In the genomic region with DNA sequence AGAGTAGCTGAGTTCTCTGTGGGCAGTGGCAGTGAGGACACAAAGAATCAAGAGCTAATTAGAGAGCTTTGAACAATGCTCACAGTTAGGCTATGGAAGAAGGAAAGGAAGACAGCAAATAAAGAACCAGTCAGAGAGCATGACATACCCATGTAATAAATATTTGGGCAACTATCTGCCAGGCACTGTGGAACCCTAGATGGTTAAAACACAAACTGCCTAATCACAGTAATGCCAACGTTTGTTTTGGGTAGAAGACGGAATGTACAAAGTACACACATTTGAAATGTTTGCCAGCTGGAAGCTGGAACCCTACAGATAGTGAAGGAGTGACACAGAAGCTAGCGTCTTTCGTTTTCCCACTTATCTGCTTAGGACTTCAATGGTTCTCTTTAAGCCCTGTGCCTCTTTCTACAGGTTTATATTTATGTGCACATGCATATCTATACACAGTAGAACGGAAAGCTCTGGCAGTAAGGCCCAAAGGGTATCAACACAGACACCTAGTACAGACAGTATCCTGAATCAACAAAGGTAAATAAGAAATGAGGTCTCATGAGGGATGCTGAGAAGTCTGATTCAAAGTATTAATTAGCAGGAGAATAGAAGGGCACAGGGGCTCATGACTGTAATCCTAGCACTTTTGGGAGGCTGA, we compare ENCODE assay signal across 12 cellular contexts. TPM values are rescaled to one million over a fixed set of nuclear protein-coding genes. Genes with fewer than 3 reads are reported as not detected.
DNase-seq lines count a peak whose midpoint lies in the region; ATAC-seq and TF ChIP-seq lines count a peak whose summit lies in the region.
"Had no signal": no experiment of that assay in that cellular context is flagged by ENCODE, and none has a peak within 500 bp of the region (broad histone marks: within the 10 kb centered on the region; RNA-seq: fewer than 3 reads in every experiment).

No MANE protein-coding gene starts in this region.

- H2AFZ ChIP-seq in fibroblast of lung (ENCODE audit: low read length), result no peak overlapping the region

- no peak overlapping the region for H3K4me3 Mint-ChIP-seq in nephron progenitor cell
- H3K4me3 Mint-ChIP-seq: activated CD4-positive, alpha-beta T cell treated with anti-CD3 and anti-CD28 coated beads for 36 hours had no signal

- DNase-seq in Right ventricle myocardium superior (no peak), right atrium auricular region (ENCODE audit: low spot score) (no peak), fibroblast of lung (ENCODE audit: low read depth in 2 of 2) (peak in 1 of 2 donors; percentile 18), nephron progenitor cell (no peak), upper lobe of left lung (no peak)
- DNase-seq: activated CD4-positive, alpha-beta T cell treated with anti-CD3 and anti-CD28 coated beads for 36 hours; activated effector memory CD4-positive, alpha-beta T cell treated with Interleukin-2 at 50 U/mL for 16 hours; kidney had no signal

- H3K79me2 ChIP-seq in fibroblast of lung (ENCODE audit: control insufficient read depth, insufficient read depth, low read length), result peaks cover 22% of the 10 kb centered on the region

- peaks cover 0 to 7% of the 10 kb centered on the region in 2 donors for H3K4me1 ChIP-seq in right atrium auricular region
- H3K4me1 ChIP-seq in fibroblast of lung (ENCODE audit: control insufficient read depth, extremely low read depth, insufficient read depth, low read length), result peaks cover 4% of the 10 kb centered on the region
- peaks cover 0 to 9% (median 2%) of the 10 kb centered on the region in 4 donors for H3K4me1 ChIP-seq in upper lobe of left lung

- peak overlapping the region; percentile 6 for H3K27ac Mint-ChIP-seq in nephron progenitor cell
- H3K27ac Mint-ChIP-seq: activated CD4-positive, alpha-beta T cell treated with anti-CD3 and anti-CD28 coated beads for 36 hours had no signal

- H3K4me2 ChIP-seq in fibroblast of lung (ENCODE audit: extremely low read depth, insufficient read depth, low read length), result no peak overlapping the region

- no peaks in the 10 kb centered on the region for H3K9me3 ChIP-seq in right atrium auricular region
- H3K9me3 ChIP-seq in fibroblast of lung (ENCODE audit: control insufficient read depth, insufficient read depth, low read depth, low read length), result no peaks in the 10 kb centered on the region
- H3K9me3 ChIP-seq in upper lobe of left lung, result no peaks in the 10 kb centered on the region

- TF ChIP-seq EP300 in upper lobe of left lung (IDR thresholded peaks at IDR 0.05), result peak in 1 of 4 donors; percentile 37

- H3K27me3 Mint-ChIP-seq in nephron progenitor cell (ENCODE audit: low read depth, poor library complexity), result peaks cover 3% of the 10 kb centered on the region
- H3K27me3 Mint-ChIP-seq: activated CD4-positive, alpha-beta T cell treated with anti-CD3 and anti-CD28 coated beads for 36 hours had no signal

- H3K9me3 Mint-ChIP-seq in nephron progenitor cell, result peaks cover 19% of the 10 kb centered on the region

- H3K27ac ChIP-seq in right atrium auricular region (peak overlapping the region in 1 of 2 donors; percentile 71), fibroblast of lung (ENCODE audit: insufficient read depth, low read length) (peak overlapping the region; percentile 38), upper lobe of left lung (peak overlapping the region in 1 of 4 donors; percentile 31)
- H3K27ac ChIP-seq: cardiac muscle cell had no signal

- H3K27me3 ChIP-seq in right atrium auricular region (no peaks in the 10 kb centered on the region), fibroblast of lung (ENCODE audit: control insufficient read depth, insufficient read depth, low read length) (no peaks in the 10 kb centered on the region), upper lobe of left lung (no peaks in the 10 kb centered on the region)
- H3K27me3 ChIP-seq: cardiac muscle cell had no signal

- H3K4me1 Mint-ChIP-seq in nephron progenitor cell, result no peaks in the 10 kb centered on the region

- 64 to 65% methylated on average over 5 of the region's 5 CpGs for WGBS in upper lobe of left lung, 2 donors

- TF ChIP-seq POLR2A in upper lobe of left lung (IDR thresholded peaks at IDR 0.05), result no peak

- peak; percentile 82 for ATAC-seq in Right ventricle myocardium superior (ENCODE audit: poor library complexity)
- peak; percentile 12 to 51 for ATAC-seq in upper lobe of left lung (ENCODE audit: low FRiP score in 2 of 2)
- no peak for ATAC-seq in HG02763 (IDR thresholded peaks at IDR 0.05; ENCODE audit: unreplicated experiment)
- no peak for ATAC-seq in HG03135 (IDR thresholded peaks at IDR 0.05; ENCODE audit: unreplicated experiment)
- no peak for ATAC-seq in HG02885 (IDR thresholded peaks at IDR 0.05; ENCODE audit: poor library complexity, unreplicated experiment)
- ATAC-seq: activated CD4-positive, alpha-beta T cell treated with anti-CD3 and anti-CD28 coated beads for 36 hours had no signal

- TF ChIP-seq CTCF in right atrium auricular region (IDR thresholded peaks at IDR 0.05), result no peak
- no peak for TF ChIP-seq CTCF in fibroblast of lung (conservative IDR thresholded peaks at IDR 0.05 in 1 of 2, IDR thresholded peaks at IDR 0.05 in 1 of 2; ENCODE audit: low read depth in 1 of 2, low read length in 2 of 2)
- TF ChIP-seq CTCF in nephron progenitor cell (IDR thresholded peaks at IDR 0.05), result no peak
- TF ChIP-seq CTCF in upper lobe of left lung (IDR thresholded peaks at IDR 0.05), result no peak

- H3K36me3 Mint-ChIP-seq in nephron progenitor cell (ENCODE audit: low read depth), result peaks cover 64% of the 10 kb centered on the region

- H3K36me3 ChIP-seq in right atrium auricular region (no peaks in the 10 kb centered on the region), fibroblast of lung (ENCODE audit: control insufficient read depth, insufficient read depth, low read length) (peaks cover 3% of the 10 kb centered on the region), upper lobe of left lung (peaks cover 0 to 19% (median 0%) of the 10 kb centered on the region in 4 donors)

- no peak overlapping the region for H3K4me3 ChIP-seq in right atrium auricular region
- H3K4me3 ChIP-seq in fibroblast of lung (replicated peaks in 1 of 4; ENCODE audit: control extremely low read depth in 1 of 4, insufficient read depth in 1 of 4, low read depth in 3 of 4, low read length in 4 of 4), result no peak overlapping the region
- H3K4me3 ChIP-seq in upper lobe of left lung, result no peak overlapping the region
- H3K4me3 ChIP-seq: cardiac muscle cell had no signal

- no peak overlapping the region for H3K9ac ChIP-seq in fibroblast of lung (ENCODE audit: insufficient read depth, low read length)

- intact Hi-C loops in Right ventricle myocardium superior (cut with DNase I), result no loop called here

- H4K20me1 ChIP-seq in fibroblast of lung (ENCODE audit: control insufficient read depth, extremely low read depth, insufficient read depth, low read length), result no peaks in the 10 kb centered on the region

RNA-seq across cellular contexts. Expression of a gene that starts 44.6 kb away (rescaled TPM):
- total RNA-seq in Right ventricle myocardium superior, result 21.9 TPM
- total RNA-seq in right atrium auricular region, result 10 to 100 TPM in 1 of 2 donors, 1 to 10 TPM in 1; 9.2 to 11.3 TPM
- 109 and 222 TPM in 2 replicates for total RNA-seq in fibroblast of lung
- polyA plus RNA-seq in fibroblast of lung, result 62.1 and 82.3 TPM in 2 replicates
- polyA plus RNA-seq in fibroblast of lung (2012), result 39.0 and 50.1 TPM in 2 replicates
- polyA minus RNA-seq in fibroblast of lung (ENCODE audit: low replicate concordance), result 43.2 and 64.6 TPM in 2 replicates
- 100 to 1,000 TPM in 1 of 6 donors, 10 to 100 TPM in 5; 31.6 to 107 (median 55.5) TPM for total RNA-seq in upper lobe of left lung

Comparison
In these comparisons a context has a peak if more than half of its experiments do, and no peak if none do; other contexts are left out.
1. ATAC-seq: peak in Right ventricle myocardium superior (single experiment) and upper lobe of left lung (2 of 2); none in HG02763 (single experiment), HG03135 (single experiment) and HG02885 (single experiment).